Comparison of ENCODE assay signal across 8 cellular contexts in genomic region chr17:60231234-60231633, GRCh38.
DNase-seq lines count a peak whose midpoint lies in the region; ATAC-seq and TF ChIP-seq lines count a peak whose summit lies in the region.

No MANE protein-coding gene starts in this region.

- peak; percentile 63 for DNase-seq in Ammon's horn (ENCODE audit: low spot score)
- peak; percentile 34 to 58 for DNase-seq in HAP-1 (ENCODE audit: low spot score in 2 of 2)
- no peak for DNase-seq in RWPE2 (ENCODE audit: low spot score)
- peak; percentile 51 for DNase-seq in fibroblast of the aortic adventitia (ENCODE audit: low read depth)
- no peak for DNase-seq in transverse colon
- DNase-seq in thyroid gland, result no peak
- no peak for DNase-seq in effector CD4-positive, alpha-beta T cell

- H3K4me1 ChIP-seq in HAP-1, result peaks cover 7% of the 10 kb centered on the region
- no peaks in the 10 kb centered on the region for H3K4me1 ChIP-seq in RWPE2 (ENCODE audit: insufficient read depth, poor library complexity, severe bottlenecking)
- no peaks in the 10 kb centered on the region for H3K4me1 ChIP-seq in transverse colon
- H3K4me1 ChIP-seq in thyroid gland, result no peaks in the 10 kb centered on the region

- peaks cover 8% of the 10 kb centered on the region; the same call in 1 of the 2 replicates for H3K36me3 ChIP-seq in HAP-1 (replicated peaks)
- H3K36me3 ChIP-seq in RWPE2 (ENCODE audit: low read depth), result peaks cover 24% of the 10 kb centered on the region
- peaks cover 0 to 12% (median 0%) of the 10 kb centered on the region in 4 donors for H3K36me3 ChIP-seq in transverse colon
- H3K36me3 ChIP-seq in thyroid gland, result no peaks in the 10 kb centered on the region

- no peak for TF ChIP-seq POLR2A in transverse colon (IDR thresholded peaks at IDR 0.05)
- TF ChIP-seq POLR2A in thyroid gland (IDR thresholded peaks at IDR 0.05), result no peak

- TF ChIP-seq EP300 in transverse colon (IDR thresholded peaks at IDR 0.05; ENCODE audit: low read depth), result no peak

- H3K4me3 ChIP-seq in HAP-1, result no peak overlapping the region
- H3K4me3 ChIP-seq in RWPE2 (ENCODE audit: severe bottlenecking), result no peak overlapping the region
- no peak overlapping the region for H3K4me3 ChIP-seq in fibroblast of the aortic adventitia (ENCODE audit: low read depth, low read length)
- no peak overlapping the region for H3K4me3 ChIP-seq in transverse colon
- H3K4me3 ChIP-seq in thyroid gland (replicated peaks in 1 of 3), result no peak overlapping the region

- TF ChIP-seq CTCF in RWPE2 (IDR thresholded peaks at IDR 0.05; ENCODE audit: poor library complexity, severe bottlenecking), result peak; percentile 70
- TF ChIP-seq CTCF in fibroblast of the aortic adventitia (IDR thresholded peaks at IDR 0.05; ENCODE audit: insufficient read depth, low read length), result peak; percentile 59
- TF ChIP-seq CTCF in transverse colon (IDR thresholded peaks at IDR 0.05), result peak; percentile 23 to 42 (median 30)
- TF ChIP-seq CTCF in thyroid gland (IDR thresholded peaks at IDR 0.05), result peak in 3 of 6 experiments; percentile 34 to 42 (median 39)

- ATAC-seq in RWPE2 (ENCODE audit: low read depth) (peak; percentile 44; the same call in 1 of the 3 replicates), GM21529 (IDR thresholded peaks at IDR 0.05; ENCODE audit: unreplicated experiment) (no peak)

- H3K9me3 ChIP-seq in HAP-1, result no peaks in the 10 kb centered on the region
- H3K9me3 ChIP-seq in RWPE2 (ENCODE audit: severe bottlenecking), result no peaks in the 10 kb centered on the region
- no peaks in the 10 kb centered on the region for H3K9me3 ChIP-seq in transverse colon
- no peaks in the 10 kb centered on the region for H3K9me3 ChIP-seq in thyroid gland

- intact Hi-C loops in transverse colon (cut with DNase I; ENCODE audit: low total_unique reads) (no loop called here), thyroid gland (cut with DNase I) (no loop called here)

- H3K27ac ChIP-seq in RWPE2 (ENCODE audit: poor library complexity, severe bottlenecking) (no peak overlapping the region), transverse colon (no peak overlapping the region), thyroid gland (no peak overlapping the region)

- H3K27me3 ChIP-seq in HAP-1 (ENCODE audit: low read depth) (no peaks in the 10 kb centered on the region), RWPE2 (ENCODE audit: insufficient read depth, poor library complexity, severe bottlenecking) (no peaks in the 10 kb centered on the region), transverse colon (no peaks in the 10 kb centered on the region), thyroid gland (no peaks in the 10 kb centered on the region)

- in situ Hi-C loops in HAP-1 (cut with MboI; ENCODE audit: low sequenced_read_pairs), result loop anchor here (10.0 kb wide), 1 partner anchor 194 kb away; the partner anchor contains the start of gene CHCT1
- in situ Hi-C loops in transverse colon (cut with MboI; ENCODE audit: low pct_ligation_motif_present in 1 of 4, low pct_unique_long_range_greater_than_20kb in 1 of 4, low sequenced_read_pairs in 3 of 4), result loop anchor here in 1 of 4 donors (10.0 kb wide), 1 partner anchor 194 kb away; the partner anchor contains the start of gene CHCT1

- WGBS in transverse colon (ENCODE audit: low coverage in 1 of 2), 2 donors, result 92 to 96% methylated on average over 4 of the region's 4 CpGs
- WGBS in thyroid gland, 2 donors, result 81 to 94% methylated on average over 4 of the region's 4 CpGs

Comparison
In these comparisons a context has a peak if more than half of its experiments do, and no peak if none do; other contexts are left out.
1. DNase-seq: peak in Ammon's horn (single experiment), HAP-1 (2 of 2) and fibroblast of the aortic adventitia (single experiment); none in RWPE2 (single experiment), transverse colon (single experiment), thyroid gland (0 of 2) and effector CD4-positive, alpha-beta T cell (single experiment).